ENCODE assay signal across 18 cellular contexts in the genomic region with DNA sequence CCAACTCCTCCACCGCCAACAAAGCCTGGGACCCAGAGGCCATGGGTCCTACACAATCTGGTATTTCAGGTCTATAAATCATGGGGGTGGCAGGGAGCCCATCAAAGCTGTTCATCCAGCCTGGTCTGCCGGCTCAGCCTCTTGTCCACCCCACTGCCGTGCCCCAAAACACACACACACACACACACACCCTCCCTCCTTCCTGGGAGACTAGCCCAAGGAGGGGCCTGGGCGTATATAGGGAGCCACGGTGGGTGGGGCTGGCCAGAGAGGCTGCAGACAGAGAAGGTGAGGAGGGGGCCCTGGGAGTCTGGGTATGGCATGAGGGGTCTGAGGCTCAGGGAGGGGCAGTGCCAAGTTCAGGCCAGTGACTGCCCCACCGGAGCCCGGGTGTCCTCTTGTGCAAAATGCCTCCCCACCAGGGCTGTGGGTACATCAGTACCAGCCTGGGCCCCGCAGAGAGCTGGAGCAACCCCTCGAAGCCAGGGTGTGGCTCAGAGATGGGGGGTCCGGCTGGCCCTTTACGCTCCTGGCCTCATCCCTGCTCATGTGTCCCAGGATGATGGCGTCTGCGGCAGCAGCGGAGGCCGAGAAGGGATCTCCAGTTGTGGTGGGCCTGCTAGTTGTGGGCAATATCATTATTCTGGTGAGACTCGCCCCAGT. TPM values are rescaled to one million over a fixed set of nuclear protein-coding genes. Genes with fewer than 3 reads are reported as not detected.
"Had no signal": no experiment of that assay in that cellular context is flagged by ENCODE, and none has a peak within 500 bp of the region (broad histone marks: within the 10 kb centered on the region; RNA-seq: fewer than 3 reads in every experiment).

UPK1A (plus strand) TSS at position 267 of the 663 bp plus-strand sequence; CDS start at position 563, 296 bp downstream.

- H3K4me3 ChIP-seq: adrenal gland, coronary artery, pancreas, tibial artery had no signal

- H3K4me3 Mint-ChIP-seq: activated CD8-positive, alpha-beta T cell treated with anti-CD3 and anti-CD28 coated beads for 36 hours; activated T-cell treated with anti-CD3 and anti-CD28 coated beads, Interleukin-2, amount 50 U/mL, for 72 hours had no signal

- H3K36me3 ChIP-seq: adrenal gland had no signal

- DNase-seq: activated CD4-positive, CD25-positive, alpha-beta regulatory T cell treated with anti-CD3 and anti-CD28 coated beads, Interleukin-2, amount 50 U/mL, for 72 hours; activated CD8-positive, alpha-beta memory T cell treated with anti-CD3 and anti-CD28 coated beads, Interleukin-2, amount 50 U/mL, for 4 hours; activated CD8-positive, alpha-beta T cell treated with anti-CD3 and anti-CD28 coated beads for 36 hours; activated T-cell treated with anti-CD3 and anti-CD28 coated beads, Interleukin-2, amount 50 U/mL, for 72 hours; adrenal gland; central memory CD4-positive, alpha-beta T cell; effector memory CD4-positive, alpha-beta T cell; hypothalamus; mammary epithelial cell; stimulated activated CD4-positive, alpha-beta T cell treated with anti-CD3 and anti-CD28 coated beads, Interleukin-15, amount 100 ng/mL, for 24 hours; stimulated activated CD4-positive, alpha-beta T cell treated with anti-CD3 and anti-CD28 coated beads, Interleukin-4, amount 100 ng/mL, for 24 hours; tibial artery had no signal

- H3K9me3 Mint-ChIP-seq: activated CD8-positive, alpha-beta T cell treated with anti-CD3 and anti-CD28 coated beads for 36 hours; activated T-cell treated with anti-CD3 and anti-CD28 coated beads, Interleukin-2, amount 50 U/mL, for 72 hours had no signal

- H3K4me1 ChIP-seq: adrenal gland, pancreas, tibial artery had no signal

- H3K27ac ChIP-seq: adrenal gland, coronary artery, pancreas, tibial artery had no signal

- H3K9me3 ChIP-seq: adrenal gland, pancreas, tibial artery had no signal

- H3K27ac Mint-ChIP-seq: activated CD8-positive, alpha-beta T cell treated with anti-CD3 and anti-CD28 coated beads for 36 hours; activated T-cell treated with anti-CD3 and anti-CD28 coated beads, Interleukin-2, amount 50 U/mL, for 72 hours had no signal

- ATAC-seq: activated CD8-positive, alpha-beta T cell treated with anti-CD3 and anti-CD28 coated beads for 36 hours had no signal

RNA-seq across cellular contexts. Expression of gene UPK1A, which starts in this region (rescaled TPM):
- total RNA-seq: adrenal gland, pancreas, renal cortical epithelial cell, SK-MEL-5, skeletal muscle tissue had no signal
- polyA plus RNA-seq: neural cell had no signal
